ENCODE assay signal across 17 cellular contexts in genomic region chr13:38819596-38819995, GRCh38.
"Had no signal": no experiment of that assay in that cellular context is flagged by ENCODE, and none has a peak within 500 bp of the region (broad histone marks: within the 10 kb centered on the region; RNA-seq: fewer than 3 reads in every experiment).

No MANE protein-coding gene starts in this region.

- H3K27me3 Mint-ChIP-seq: progenitor cell of endocrine pancreas had no signal

- DNase-seq: colonic mucosa; effector CD4-positive, alpha-beta T cell; endodermal cell; erythroblast; kidney; left cardiac atrium; mesendoderm; naive thymus-derived CD8-positive, alpha-beta T cell; right lobe of liver; stimulated activated CD4-positive, alpha-beta T cell treated with anti-CD3 and anti-CD28 coated beads, Interleukin-2, amount 100 ng/mL, for 24 hours; stimulated activated naive CD4-positive, alpha-beta T cell; upper lobe of right lung had no signal

- FAIRE-seq: endothelial cell of umbilical vein, kidney had no signal

- H3K4me1 Mint-ChIP-seq: naive thymus-derived CD8-positive, alpha-beta T cell had no signal

- ATAC-seq: foreskin keratinocyte; left cardiac atrium; naive thymus-derived CD8-positive, alpha-beta T cell; upper lobe of right lung had no signal

- H3K27me3 ChIP-seq: colonic mucosa, foreskin keratinocyte, right lobe of liver, upper lobe of right lung, vagina had no signal

- H3K9me3 ChIP-seq: colonic mucosa, right lobe of liver, upper lobe of right lung, vagina had no signal

- H3K4me3 Mint-ChIP-seq: endodermal cell; naive thymus-derived CD8-positive, alpha-beta T cell had no signal

- H3K27ac ChIP-seq: colonic mucosa, foreskin keratinocyte, right lobe of liver, skin epidermis, upper lobe of right lung, vagina had no signal

- H3K27ac Mint-ChIP-seq: naive thymus-derived CD8-positive, alpha-beta T cell; progenitor cell of endocrine pancreas had no signal

- H3K4me3 ChIP-seq: colonic mucosa, right lobe of liver, skin epidermis, upper lobe of right lung, vagina had no signal

- H3K36me3 ChIP-seq: colonic mucosa, right lobe of liver, upper lobe of right lung, vagina had no signal

- H3K4me1 ChIP-seq: colonic mucosa, right lobe of liver, upper lobe of right lung had no signal

- H3K9me3 Mint-ChIP-seq: endodermal cell had no signal
